2 cellular contexts compared by ENCODE assay signal in the genomic region with DNA sequence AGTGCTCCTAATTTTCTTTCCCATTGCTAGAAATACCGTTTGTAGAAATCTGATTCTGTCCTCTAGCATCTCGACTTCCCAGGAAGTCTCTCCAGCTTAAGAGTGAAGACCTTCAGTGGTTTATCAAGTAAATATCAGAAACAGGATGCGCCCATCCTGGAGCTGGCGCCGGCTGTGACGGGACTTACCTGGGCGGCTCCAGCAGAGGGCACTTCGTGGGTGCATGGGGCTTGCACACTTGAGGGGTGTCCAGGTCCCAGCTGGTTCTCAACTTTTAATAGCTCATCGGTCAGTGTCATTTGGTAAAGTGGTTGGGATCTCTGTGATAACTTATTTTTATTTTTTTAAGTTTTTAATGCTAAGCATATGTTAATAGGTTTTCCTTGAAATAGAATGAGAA.
TF ChIP-seq lines count a peak whose summit lies in the region.

No MANE protein-coding gene starts in this region.

TF ChIP-seq in HepG2, 621 proteins besides CTCF, POLR2A, EP300 and RAD21 (continued from another document):
- TF ChIP-seq, protein P1, sequence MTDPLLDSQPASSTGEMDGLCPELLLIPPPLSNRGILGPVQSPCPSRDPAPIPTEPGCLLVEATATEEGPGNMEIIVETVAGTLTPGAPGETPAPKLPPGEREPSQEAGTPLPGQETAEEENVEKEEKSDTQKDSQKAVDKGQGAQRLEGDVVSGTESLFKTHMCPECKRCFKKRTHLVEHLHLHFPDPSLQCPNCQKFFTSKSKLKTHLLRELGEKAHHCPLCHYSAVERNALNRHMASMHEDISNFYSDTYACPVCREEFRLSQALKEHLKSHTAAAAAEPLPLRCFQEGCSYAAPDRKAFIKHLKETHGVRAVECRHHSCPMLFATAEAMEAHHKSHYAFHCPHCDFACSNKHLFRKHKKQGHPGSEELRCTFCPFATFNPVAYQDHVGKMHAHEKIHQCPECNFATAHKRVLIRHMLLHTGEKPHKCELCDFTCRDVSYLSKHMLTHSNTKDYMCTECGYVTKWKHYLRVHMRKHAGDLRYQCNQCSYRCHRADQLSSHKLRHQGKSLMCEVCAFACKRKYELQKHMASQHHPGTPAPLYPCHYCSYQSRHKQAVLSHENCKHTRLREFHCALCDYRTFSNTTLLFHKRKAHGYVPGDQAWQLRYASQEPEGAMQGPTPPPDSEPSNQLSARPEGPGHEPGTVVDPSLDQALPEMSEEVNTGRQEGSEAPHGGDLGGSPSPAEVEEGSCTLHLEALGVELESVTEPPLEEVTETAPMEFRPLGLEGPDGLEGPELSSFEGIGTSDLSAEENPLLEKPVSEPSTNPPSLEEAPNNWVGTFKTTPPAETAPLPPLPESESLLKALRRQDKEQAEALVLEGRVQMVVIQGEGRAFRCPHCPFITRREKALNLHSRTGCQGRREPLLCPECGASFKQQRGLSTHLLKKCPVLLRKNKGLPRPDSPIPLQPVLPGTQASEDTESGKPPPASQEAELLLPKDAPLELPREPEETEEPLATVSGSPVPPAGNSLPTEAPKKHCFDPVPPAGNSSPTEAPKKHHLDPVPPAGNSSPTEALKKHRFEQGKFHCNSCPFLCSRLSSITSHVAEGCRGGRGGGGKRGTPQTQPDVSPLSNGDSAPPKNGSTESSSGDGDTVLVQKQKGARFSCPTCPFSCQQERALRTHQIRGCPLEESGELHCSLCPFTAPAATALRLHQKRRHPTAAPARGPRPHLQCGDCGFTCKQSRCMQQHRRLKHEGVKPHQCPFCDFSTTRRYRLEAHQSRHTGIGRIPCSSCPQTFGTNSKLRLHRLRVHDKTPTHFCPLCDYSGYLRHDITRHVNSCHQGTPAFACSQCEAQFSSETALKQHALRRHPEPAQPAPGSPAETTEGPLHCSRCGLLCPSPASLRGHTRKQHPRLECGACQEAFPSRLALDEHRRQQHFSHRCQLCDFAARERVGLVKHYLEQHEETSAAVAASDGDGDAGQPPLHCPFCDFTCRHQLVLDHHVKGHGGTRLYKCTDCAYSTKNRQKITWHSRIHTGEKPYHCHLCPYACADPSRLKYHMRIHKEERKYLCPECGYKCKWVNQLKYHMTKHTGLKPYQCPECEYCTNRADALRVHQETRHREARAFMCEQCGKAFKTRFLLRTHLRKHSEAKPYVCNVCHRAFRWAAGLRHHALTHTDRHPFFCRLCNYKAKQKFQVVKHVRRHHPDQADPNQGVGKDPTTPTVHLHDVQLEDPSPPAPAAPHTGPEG (CRISPR knock-in tag; IDR thresholded peaks at IDR 0.05): no peak
- no peak for TF ChIP-seq MXD4 (CRISPR knock-in tag; IDR thresholded peaks at IDR 0.05)
- TF ChIP-seq ZNF850 (CRISPR knock-in tag; conservative IDR thresholded peaks at IDR 0.05): no peak
- TF ChIP-seq SIN3B (IDR thresholded peaks at IDR 0.05; ENCODE audit: low read length): no peak
- no peak for TF ChIP-seq TBP (CRISPR knock-in tag; IDR thresholded peaks at IDR 0.05)
- TF ChIP-seq ZNF652 (CRISPR knock-in tag; IDR thresholded peaks at IDR 0.05; ENCODE audit: borderline replicate concordance, low read depth): no peak
- TF ChIP-seq, protein P2, sequence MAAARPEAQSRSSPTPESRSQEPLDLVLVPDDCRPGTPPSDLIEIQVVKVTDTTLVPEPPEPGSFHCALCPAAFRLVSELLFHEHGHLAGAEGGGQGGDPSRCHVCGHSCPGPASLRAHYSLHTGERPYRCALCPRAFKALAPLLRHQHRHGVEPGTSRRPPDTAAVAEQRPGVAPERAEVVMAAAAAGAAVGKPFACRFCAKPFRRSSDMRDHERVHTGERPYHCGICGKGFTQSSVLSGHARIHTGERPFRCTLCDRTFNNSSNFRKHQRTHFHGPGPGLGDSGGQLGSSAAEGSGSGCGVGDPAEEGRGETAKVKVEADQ (CRISPR knock-in tag; IDR thresholded peaks at IDR 0.05; ENCODE audit: borderline replicate concordance): no peak
- no peak for TF ChIP-seq ZNF224 (CRISPR knock-in tag; IDR thresholded peaks at IDR 0.05)
- TF ChIP-seq SP2 (CRISPR knock-in tag; IDR thresholded peaks at IDR 0.05): no peak
- no peak for TF ChIP-seq ZNF180 (CRISPR knock-in tag; IDR thresholded peaks at IDR 0.05; ENCODE audit: borderline replicate concordance, low read depth)
- TF ChIP-seq NFYC (CRISPR knock-in tag; IDR thresholded peaks at IDR 0.05): no peak
- no peak for TF ChIP-seq ZNF557 (CRISPR knock-in tag; IDR thresholded peaks at IDR 0.05)
- TF ChIP-seq, protein P3, sequence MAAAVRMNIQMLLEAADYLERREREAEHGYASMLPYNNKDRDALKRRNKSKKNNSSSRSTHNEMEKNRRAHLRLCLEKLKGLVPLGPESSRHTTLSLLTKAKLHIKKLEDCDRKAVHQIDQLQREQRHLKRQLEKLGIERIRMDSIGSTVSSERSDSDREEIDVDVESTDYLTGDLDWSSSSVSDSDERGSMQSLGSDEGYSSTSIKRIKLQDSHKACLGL (CRISPR knock-in tag; IDR thresholded peaks at IDR 0.05): no peak
- no peak for TF ChIP-seq NRL (CRISPR knock-in tag; IDR thresholded peaks at IDR 0.05; ENCODE audit: borderline replicate concordance)
- TF ChIP-seq SUZ12 (IDR thresholded peaks at IDR 0.05; ENCODE audit: low read depth, low read length): no peak
- TF ChIP-seq ZC3H13 (CRISPR knock-in tag; IDR thresholded peaks at IDR 0.05): no peak

TF ChIP-seq in K562, 482 proteins besides CTCF, POLR2A, EP300 and RAD21 (continued from another document):
- TF ChIP-seq, protein P4, sequence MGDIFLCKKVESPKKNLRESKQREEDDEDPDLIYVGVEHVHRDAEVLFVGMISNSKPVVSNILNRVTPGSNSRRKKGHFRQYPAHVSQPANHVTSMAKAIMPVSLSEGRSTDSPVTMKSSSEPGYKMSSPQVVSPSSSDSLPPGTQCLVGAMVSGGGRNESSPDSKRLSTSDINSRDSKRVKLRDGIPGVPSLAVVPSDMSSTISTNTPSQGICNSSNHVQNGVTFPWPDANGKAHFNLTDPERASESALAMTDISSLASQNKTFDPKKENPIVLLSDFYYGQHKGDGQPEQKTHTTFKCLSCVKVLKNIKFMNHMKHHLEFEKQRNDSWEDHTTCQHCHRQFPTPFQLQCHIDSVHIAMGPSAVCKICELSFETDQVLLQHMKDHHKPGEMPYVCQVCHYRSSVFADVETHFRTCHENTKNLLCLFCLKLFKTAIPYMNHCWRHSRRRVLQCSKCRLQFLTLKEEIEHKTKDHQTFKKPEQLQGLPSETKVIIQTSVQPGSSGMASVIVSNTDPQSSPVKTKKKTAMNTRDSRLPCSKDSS (IDR thresholded peaks at IDR 0.05; ENCODE audit: low read depth, partially characterized antibody): no peak
- no peak for TF ChIP-seq TARDBP (IDR thresholded peaks at IDR 0.05)
- TF ChIP-seq, protein P5, sequence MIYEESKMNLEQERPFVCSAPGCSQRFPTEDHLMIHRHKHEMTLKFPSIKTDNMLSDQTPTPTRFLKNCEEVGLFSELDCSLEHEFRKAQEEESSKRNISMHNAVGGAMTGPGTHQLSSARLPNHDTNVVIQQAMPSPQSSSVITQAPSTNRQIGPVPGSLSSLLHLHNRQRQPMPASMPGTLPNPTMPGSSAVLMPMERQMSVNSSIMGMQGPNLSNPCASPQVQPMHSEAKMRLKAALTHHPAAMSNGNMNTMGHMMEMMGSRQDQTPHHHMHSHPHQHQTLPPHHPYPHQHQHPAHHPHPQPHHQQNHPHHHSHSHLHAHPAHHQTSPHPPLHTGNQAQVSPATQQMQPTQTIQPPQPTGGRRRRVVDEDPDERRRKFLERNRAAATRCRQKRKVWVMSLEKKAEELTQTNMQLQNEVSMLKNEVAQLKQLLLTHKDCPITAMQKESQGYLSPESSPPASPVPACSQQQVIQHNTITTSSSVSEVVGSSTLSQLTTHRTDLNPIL (CRISPR knock-in tag; IDR thresholded peaks at IDR 0.05): no peak
- no peak for TF ChIP-seq SUPT5H (IDR thresholded peaks at IDR 0.05)
- no peak for TF ChIP-seq KDM1A (IDR thresholded peaks at IDR 0.05)
- TF ChIP-seq, protein P6, sequence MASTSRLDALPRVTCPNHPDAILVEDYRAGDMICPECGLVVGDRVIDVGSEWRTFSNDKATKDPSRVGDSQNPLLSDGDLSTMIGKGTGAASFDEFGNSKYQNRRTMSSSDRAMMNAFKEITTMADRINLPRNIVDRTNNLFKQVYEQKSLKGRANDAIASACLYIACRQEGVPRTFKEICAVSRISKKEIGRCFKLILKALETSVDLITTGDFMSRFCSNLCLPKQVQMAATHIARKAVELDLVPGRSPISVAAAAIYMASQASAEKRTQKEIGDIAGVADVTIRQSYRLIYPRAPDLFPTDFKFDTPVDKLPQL (IDR thresholded peaks at IDR 0.05; ENCODE audit: extremely low read depth, insufficient read length): no peak
- TF ChIP-seq SMARCE1 (IDR thresholded peaks at IDR 0.05): no peak
- TF ChIP-seq ZNF668 (CRISPR knock-in tag; IDR thresholded peaks at IDR 0.05): no peak
- TF ChIP-seq BCOR (IDR thresholded peaks at IDR 0.05): no peak
- TF ChIP-seq PHF21A (IDR thresholded peaks at IDR 0.05; ENCODE audit: borderline replicate concordance, low read depth): no peak
- TF ChIP-seq COPS2 (conservative IDR thresholded peaks at IDR 0.05): no peak
- TF ChIP-seq KLF6 (CRISPR knock-in tag; IDR thresholded peaks at IDR 0.05; ENCODE audit: borderline replicate concordance): no peak
